In genomic region chr16:4828567-4829320, GRCh38 we compare ENCODE assay signal across 18 cellular contexts. TPM values are rescaled to one million over a fixed set of nuclear protein-coding genes. Genes with fewer than 3 reads are reported as not detected.
DNase-seq lines count a peak whose midpoint lies in the region; ATAC-seq, FAIRE-seq and TF ChIP-seq lines count a peak whose summit lies in the region.
"Had no signal": no experiment of that assay in that cellular context is flagged by ENCODE, and none has a peak within 500 bp of the region (broad histone marks: within the 10 kb centered on the region; RNA-seq: fewer than 3 reads in every experiment).

No MANE protein-coding gene starts in this region.

- H3K4me3 Mint-ChIP-seq in activated T-helper 1 cell treated with anti-CD3 and anti-CD28 coated beads, Interleukin-12 subunit alpha, Interleukin-12 subunit beta, Interleukin-2, Interleukin-4 antibody, amounts not matched to agents 30 ng/mL and 10 ng/mL and 1 ng/mL, durations not matched to agents 14 hours and 24 hours and 36 hours: no peak overlapping the region
- H3K4me3 Mint-ChIP-seq: CD8-positive, alpha-beta memory T cell had no signal

- H3K4me1 ChIP-seq in osteoblast (ENCODE audit: insufficient read depth, low read length) (no peaks in the 10 kb centered on the region), pancreas (no peaks in the 10 kb centered on the region)

- no peak for DNase-seq in activated T-helper 1 cell treated with anti-CD3 and anti-CD28 coated beads, Interleukin-12 subunit alpha, Interleukin-12 subunit beta, Interleukin-2, Interleukin-4 antibody, amounts not matched to agents 30 ng/mL and 10 ng/mL and 1 ng/mL, durations not matched to agents 14 hours and 24 hours and 36 hours (ENCODE audit: low spot score)
- DNase-seq in left cardiac atrium: no peak
- peak; percentile 83 for DNase-seq in osteoblast (ENCODE audit: insufficient read length, low spot score, missing footprints)
- DNase-seq in effector CD4-positive, alpha-beta T cell: no peak
- no peak for DNase-seq in pancreas
- DNase-seq in KG1 (lab: John Stamatoyannopoulos, UW): no peak
- DNase-seq: BE2C; CD8-positive, alpha-beta memory T cell; DND-41; NCI-H2107; NCI-H446 treated with DMSO at 0.1 percent for 48 hours; NCI-H774; PC-9; SHP77 had no signal

- no peaks in the 10 kb centered on the region for H3K9me3 Mint-ChIP-seq in activated T-helper 1 cell treated with anti-CD3 and anti-CD28 coated beads, Interleukin-12 subunit alpha, Interleukin-12 subunit beta, Interleukin-2, Interleukin-4 antibody, amounts not matched to agents 30 ng/mL and 10 ng/mL and 1 ng/mL, durations not matched to agents 14 hours and 24 hours and 36 hours
- H3K9me3 Mint-ChIP-seq: CD8-positive, alpha-beta memory T cell had no signal

- peaks cover 20% of the 10 kb centered on the region for H4K20me1 ChIP-seq in osteoblast (ENCODE audit: insufficient read depth, low read length)

- peak overlapping the region; percentile 29 for H3K27ac Mint-ChIP-seq in activated T-helper 1 cell treated with anti-CD3 and anti-CD28 coated beads, Interleukin-12 subunit alpha, Interleukin-12 subunit beta, Interleukin-2, Interleukin-4 antibody, amounts not matched to agents 30 ng/mL and 10 ng/mL and 1 ng/mL, durations not matched to agents 14 hours and 24 hours and 36 hours

- no peak overlapping the region for H2AFZ ChIP-seq in osteoblast (ENCODE audit: low read length)
- H2AFZ ChIP-seq: PC-9 had no signal

- H3K27me3 Mint-ChIP-seq in activated T-helper 1 cell treated with anti-CD3 and anti-CD28 coated beads, Interleukin-12 subunit alpha, Interleukin-12 subunit beta, Interleukin-2, Interleukin-4 antibody, amounts not matched to agents 30 ng/mL and 10 ng/mL and 1 ng/mL, durations not matched to agents 14 hours and 24 hours and 36 hours (ENCODE audit: insufficient read depth): no peaks in the 10 kb centered on the region
- H3K27me3 Mint-ChIP-seq: CD8-positive, alpha-beta memory T cell had no signal

- no peak for FAIRE-seq in pancreas (lab: Jason Lieb, UNC)

- H3K4me3 ChIP-seq in osteoblast (ENCODE audit: insufficient read depth, low read length) (no peak overlapping the region), pancreas (no peak overlapping the region)
- H3K4me3 ChIP-seq: PC-9 had no signal

- H3K9me3 ChIP-seq in osteoblast (ENCODE audit: low read depth, low read length) (no peaks in the 10 kb centered on the region), pancreas (no peaks in the 10 kb centered on the region)
- H3K9me3 ChIP-seq: BE2C had no signal

- H3K79me2 ChIP-seq in osteoblast (ENCODE audit: insufficient read depth, low read length): peaks cover 7% of the 10 kb centered on the region

- no peaks in the 10 kb centered on the region for H3K27me3 ChIP-seq in osteoblast (ENCODE audit: insufficient read depth, low read length)
- no peaks in the 10 kb centered on the region for H3K27me3 ChIP-seq in pancreas
- H3K27me3 ChIP-seq: BE2C had no signal

- TF ChIP-seq CTCF in osteoblast (IDR thresholded peaks at IDR 0.05; ENCODE audit: extremely low read depth, low read depth, low read length) (no peak), pancreas (IDR thresholded peaks at IDR 0.05) (no peak)

- no peak overlapping the region for H3K4me2 ChIP-seq in osteoblast (ENCODE audit: insufficient read depth, low read length)
- H3K4me2 ChIP-seq: PC-9 had no signal

- WGBS in pancreas, 2 donors: 93% methylated on average over 11 of the region's 11 CpGs

- H3K27ac ChIP-seq in osteoblast (ENCODE audit: low read depth, low read length) (no peak overlapping the region), pancreas (no peak overlapping the region)
- H3K27ac ChIP-seq: HL-60, PC-9 had no signal

- ATAC-seq in left cardiac atrium (peak; percentile 64 to 68), GM18520 (IDR thresholded peaks at IDR 0.05; ENCODE audit: unreplicated experiment) (no peak), pancreas (no peak)

- no peaks in the 10 kb centered on the region for H3K4me1 Mint-ChIP-seq in activated T-helper 1 cell treated with anti-CD3 and anti-CD28 coated beads, Interleukin-12 subunit alpha, Interleukin-12 subunit beta, Interleukin-2, Interleukin-4 antibody, amounts not matched to agents 30 ng/mL and 10 ng/mL and 1 ng/mL, durations not matched to agents 14 hours and 24 hours and 36 hours (ENCODE audit: low read depth)

- H3K36me3 ChIP-seq in osteoblast (ENCODE audit: insufficient read depth, low read length) (peaks cover 84% of the 10 kb centered on the region), pancreas (peaks cover 0 to 58% (median 26%) of the 10 kb centered on the region in 3 donors)

- peaks cover 50% of the 10 kb centered on the region for H3K36me3 Mint-ChIP-seq in activated T-helper 1 cell treated with anti-CD3 and anti-CD28 coated beads, Interleukin-12 subunit alpha, Interleukin-12 subunit beta, Interleukin-2, Interleukin-4 antibody, amounts not matched to agents 30 ng/mL and 10 ng/mL and 1 ng/mL, durations not matched to agents 14 hours and 24 hours and 36 hours (ENCODE audit: low read depth)

- intact Hi-C loops in activated T-helper 1 cell treated with anti-CD3 and anti-CD28 coated beads, Interleukin-12 subunit alpha, Interleukin-12 subunit beta, Interleukin-2, Interleukin-4 antibody, amounts not matched to agents 30 ng/mL and 10 ng/mL and 1 ng/mL, durations not matched to agents 14 hours and 24 hours and 36 hours (cut with micrococcal nuclease): no loop called here
- intact Hi-C loops in left cardiac atrium (cut with DNase I): no loop called here
- intact Hi-C loops in pancreas (cut with DNase I): no loop called here

RNA-seq across cellular contexts. Expression of gene GLYR1, which starts 18.3 kb away (rescaled TPM):
- total RNA-seq in activated T-helper 1 cell treated with anti-CD3 and anti-CD28 coated beads, Interleukin-12 subunit alpha, Interleukin-12 subunit beta, Interleukin-2, Interleukin-4 antibody, amounts not matched to agents 30 ng/mL and 10 ng/mL and 1 ng/mL, durations not matched to agents 14 hours and 24 hours and 36 hours: 119 and 120 TPM in 2 replicates
- total RNA-seq in left cardiac atrium (10 to 100 TPM; 65.2 to 78.2 TPM), osteoblast (48.0 and 48.1 TPM in 2 replicates), pancreas (10 to 100 TPM; 27.2 to 58.6 (median 40.4) TPM)
- polyA plus RNA-seq in pancreas: 10 to 100 TPM; 33.0 to 41.4 TPM

RNA-seq across cellular contexts. Expression of gene UBN1, which starts 18.5 kb away (rescaled TPM):
- total RNA-seq in activated T-helper 1 cell treated with anti-CD3 and anti-CD28 coated beads, Interleukin-12 subunit alpha, Interleukin-12 subunit beta, Interleukin-2, Interleukin-4 antibody, amounts not matched to agents 30 ng/mL and 10 ng/mL and 1 ng/mL, durations not matched to agents 14 hours and 24 hours and 36 hours: 39.6 and 42.6 TPM in 2 replicates
- total RNA-seq in left cardiac atrium (10 to 100 TPM; 28.0 to 33.6 TPM), osteoblast (34.5 and 38.4 TPM in 2 replicates), pancreas (10 to 100 TPM; 10.4 to 17.3 (median 12.4) TPM)
- 10 to 100 TPM in 1 of 2 donors, 1 to 10 TPM in 1; 8.0 to 10.1 TPM for polyA plus RNA-seq in pancreas

RNA-seq across cellular contexts. Expression of gene ROGDI, which starts 26.3 kb away (rescaled TPM):
- total RNA-seq in activated T-helper 1 cell treated with anti-CD3 and anti-CD28 coated beads, Interleukin-12 subunit alpha, Interleukin-12 subunit beta, Interleukin-2, Interleukin-4 antibody, amounts not matched to agents 30 ng/mL and 10 ng/mL and 1 ng/mL, durations not matched to agents 14 hours and 24 hours and 36 hours: 3.3 and 3.5 TPM in 2 replicates
- total RNA-seq in left cardiac atrium (10 to 100 TPM; 53.6 to 54.5 TPM), osteoblast (15.9 and 17.1 TPM in 2 replicates), pancreas (10 to 100 TPM; 12.3 to 18.3 (median 13.0) TPM)
- 10 to 100 TPM; 55.0 to 63.0 TPM for polyA plus RNA-seq in pancreas

RNA-seq across cellular contexts. Expression of gene SMIM22, which starts 33.6 kb away (rescaled TPM):
- not detected in 2 replicates for total RNA-seq in activated T-helper 1 cell treated with anti-CD3 and anti-CD28 coated beads, Interleukin-12 subunit alpha, Interleukin-12 subunit beta, Interleukin-2, Interleukin-4 antibody, amounts not matched to agents 30 ng/mL and 10 ng/mL and 1 ng/mL, durations not matched to agents 14 hours and 24 hours and 36 hours
- total RNA-seq in left cardiac atrium (not detected), osteoblast (not detected in 2 replicates), pancreas (10 to 100 TPM; 49.2 to 69.1 (median 63.2) TPM)
- polyA plus RNA-seq in pancreas: 100 to 1,000 TPM; 176 to 367 TPM
- total RNA-seq: CD8-positive, alpha-beta memory T cell; H4 had no signal
- polyA plus RNA-seq: AG04450; CD8-positive, alpha-beta memory T cell had no signal

RNA-seq across cellular contexts. Expression of gene SEPTIN12, which starts 40.6 kb away (rescaled TPM):
- total RNA-seq in activated T-helper 1 cell treated with anti-CD3 and anti-CD28 coated beads, Interleukin-12 subunit alpha, Interleukin-12 subunit beta, Interleukin-2, Interleukin-4 antibody, amounts not matched to agents 30 ng/mL and 10 ng/mL and 1 ng/mL, durations not matched to agents 14 hours and 24 hours and 36 hours: not detected in 2 replicates
- total RNA-seq in left cardiac atrium (not detected), osteoblast (not detected in 2 replicates), pancreas (not detected)
- polyA plus RNA-seq in pancreas: 1 to 10 TPM in 1 of 2 donors, not detected in 1; 1.4 TPM
- total RNA-seq: CD8-positive, alpha-beta memory T cell; H4; PC-9 had no signal
- polyA plus RNA-seq: AG04450; CD8-positive, alpha-beta memory T cell had no signal

Comparison
In these comparisons a context has a peak if more than half of its experiments do, and no peak if none do; other contexts are left out.
1. ATAC-seq: peak in left cardiac atrium (2 of 2); none in GM18520 (single experiment) and pancreas (0 of 4).